Comparison of ENCODE assay signal across 2 cellular contexts in the genomic region with DNA sequence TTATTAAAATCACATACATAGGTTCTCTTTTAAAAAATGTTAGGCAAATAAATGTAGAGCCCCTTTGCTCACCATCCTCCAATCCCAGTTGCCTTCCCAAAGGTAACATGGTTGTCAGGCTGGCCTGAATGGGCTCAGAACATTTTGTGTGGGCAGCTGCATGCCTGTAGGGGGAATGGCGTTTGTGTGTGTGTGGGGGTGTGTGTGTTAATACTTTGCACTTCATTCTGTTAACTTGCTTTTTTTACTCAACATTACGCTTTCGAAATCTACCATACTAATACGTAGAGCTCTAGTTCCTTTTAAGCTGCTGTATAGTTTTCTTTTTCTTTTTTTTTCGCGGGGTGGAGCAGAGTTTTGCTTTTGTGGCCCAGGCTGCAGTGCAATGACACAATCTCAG.
TF ChIP-seq lines count a peak whose summit lies in the region.

No MANE protein-coding gene starts in this region.

TF ChIP-seq in SK-N-SH, 30 proteins besides CTCF, POLR2A, EP300 and RAD21:
- no peak for TF ChIP-seq CHD2 (IDR thresholded peaks at IDR 0.05; ENCODE audit: low read length, partially characterized antibody)
- TF ChIP-seq SMC3 (IDR thresholded peaks at IDR 0.05; ENCODE audit: low read depth, low read length), result no peak
- no peak for TF ChIP-seq NRF1 (IDR thresholded peaks at IDR 0.05; ENCODE audit: low read depth, low read length)
- TF ChIP-seq, protein P1, sequence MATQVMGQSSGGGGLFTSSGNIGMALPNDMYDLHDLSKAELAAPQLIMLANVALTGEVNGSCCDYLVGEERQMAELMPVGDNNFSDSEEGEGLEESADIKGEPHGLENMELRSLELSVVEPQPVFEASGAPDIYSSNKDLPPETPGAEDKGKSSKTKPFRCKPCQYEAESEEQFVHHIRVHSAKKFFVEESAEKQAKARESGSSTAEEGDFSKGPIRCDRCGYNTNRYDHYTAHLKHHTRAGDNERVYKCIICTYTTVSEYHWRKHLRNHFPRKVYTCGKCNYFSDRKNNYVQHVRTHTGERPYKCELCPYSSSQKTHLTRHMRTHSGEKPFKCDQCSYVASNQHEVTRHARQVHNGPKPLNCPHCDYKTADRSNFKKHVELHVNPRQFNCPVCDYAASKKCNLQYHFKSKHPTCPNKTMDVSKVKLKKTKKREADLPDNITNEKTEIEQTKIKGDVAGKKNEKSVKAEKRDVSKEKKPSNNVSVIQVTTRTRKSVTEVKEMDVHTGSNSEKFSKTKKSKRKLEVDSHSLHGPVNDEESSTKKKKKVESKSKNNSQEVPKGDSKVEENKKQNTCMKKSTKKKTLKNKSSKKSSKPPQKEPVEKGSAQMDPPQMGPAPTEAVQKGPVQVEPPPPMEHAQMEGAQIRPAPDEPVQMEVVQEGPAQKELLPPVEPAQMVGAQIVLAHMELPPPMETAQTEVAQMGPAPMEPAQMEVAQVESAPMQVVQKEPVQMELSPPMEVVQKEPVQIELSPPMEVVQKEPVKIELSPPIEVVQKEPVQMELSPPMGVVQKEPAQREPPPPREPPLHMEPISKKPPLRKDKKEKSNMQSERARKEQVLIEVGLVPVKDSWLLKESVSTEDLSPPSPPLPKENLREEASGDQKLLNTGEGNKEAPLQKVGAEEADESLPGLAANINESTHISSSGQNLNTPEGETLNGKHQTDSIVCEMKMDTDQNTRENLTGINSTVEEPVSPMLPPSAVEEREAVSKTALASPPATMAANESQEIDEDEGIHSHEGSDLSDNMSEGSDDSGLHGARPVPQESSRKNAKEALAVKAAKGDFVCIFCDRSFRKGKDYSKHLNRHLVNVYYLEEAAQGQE (IDR thresholded peaks at IDR 0.05; ENCODE audit: low read depth, low read length), result no peak
- TF ChIP-seq, protein P2, sequence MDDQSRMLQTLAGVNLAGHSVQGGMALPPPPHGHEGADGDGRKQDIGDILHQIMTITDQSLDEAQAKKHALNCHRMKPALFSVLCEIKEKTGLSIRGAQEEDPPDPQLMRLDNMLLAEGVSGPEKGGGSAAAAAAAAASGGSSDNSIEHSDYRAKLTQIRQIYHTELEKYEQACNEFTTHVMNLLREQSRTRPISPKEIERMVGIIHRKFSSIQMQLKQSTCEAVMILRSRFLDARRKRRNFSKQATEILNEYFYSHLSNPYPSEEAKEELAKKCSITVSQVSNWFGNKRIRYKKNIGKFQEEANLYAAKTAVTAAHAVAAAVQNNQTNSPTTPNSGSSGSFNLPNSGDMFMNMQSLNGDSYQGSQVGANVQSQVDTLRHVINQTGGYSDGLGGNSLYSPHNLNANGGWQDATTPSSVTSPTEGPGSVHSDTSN (IDR thresholded peaks at IDR 0.05), result no peak
- TF ChIP-seq POLR2AphosphoS5 (IDR thresholded peaks at IDR 0.05; ENCODE audit: low read depth, low read length), result no peak
- no peak for TF ChIP-seq RCOR1 (IDR thresholded peaks at IDR 0.05; ENCODE audit: low read length)
- no peak for TF ChIP-seq SIN3A (IDR thresholded peaks at IDR 0.05; ENCODE audit: borderline replicate concordance, low read depth, low read length)
- TF ChIP-seq, protein P3, sequence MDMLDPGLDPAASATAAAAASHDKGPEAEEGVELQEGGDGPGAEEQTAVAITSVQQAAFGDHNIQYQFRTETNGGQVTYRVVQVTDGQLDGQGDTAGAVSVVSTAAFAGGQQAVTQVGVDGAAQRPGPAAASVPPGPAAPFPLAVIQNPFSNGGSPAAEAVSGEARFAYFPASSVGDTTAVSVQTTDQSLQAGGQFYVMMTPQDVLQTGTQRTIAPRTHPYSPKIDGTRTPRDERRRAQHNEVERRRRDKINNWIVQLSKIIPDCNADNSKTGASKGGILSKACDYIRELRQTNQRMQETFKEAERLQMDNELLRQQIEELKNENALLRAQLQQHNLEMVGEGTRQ (IDR thresholded peaks at IDR 0.05; ENCODE audit: borderline replicate concordance, low read depth, low read length), result no peak
- TF ChIP-seq JUND (IDR thresholded peaks at IDR 0.05), result no peak
- no peak for TF ChIP-seq RFX5 (IDR thresholded peaks at IDR 0.05; ENCODE audit: low read length)
- TF ChIP-seq MXI1 (IDR thresholded peaks at IDR 0.05; ENCODE audit: low read depth, low read length), result no peak
- TF ChIP-seq, protein P4, sequence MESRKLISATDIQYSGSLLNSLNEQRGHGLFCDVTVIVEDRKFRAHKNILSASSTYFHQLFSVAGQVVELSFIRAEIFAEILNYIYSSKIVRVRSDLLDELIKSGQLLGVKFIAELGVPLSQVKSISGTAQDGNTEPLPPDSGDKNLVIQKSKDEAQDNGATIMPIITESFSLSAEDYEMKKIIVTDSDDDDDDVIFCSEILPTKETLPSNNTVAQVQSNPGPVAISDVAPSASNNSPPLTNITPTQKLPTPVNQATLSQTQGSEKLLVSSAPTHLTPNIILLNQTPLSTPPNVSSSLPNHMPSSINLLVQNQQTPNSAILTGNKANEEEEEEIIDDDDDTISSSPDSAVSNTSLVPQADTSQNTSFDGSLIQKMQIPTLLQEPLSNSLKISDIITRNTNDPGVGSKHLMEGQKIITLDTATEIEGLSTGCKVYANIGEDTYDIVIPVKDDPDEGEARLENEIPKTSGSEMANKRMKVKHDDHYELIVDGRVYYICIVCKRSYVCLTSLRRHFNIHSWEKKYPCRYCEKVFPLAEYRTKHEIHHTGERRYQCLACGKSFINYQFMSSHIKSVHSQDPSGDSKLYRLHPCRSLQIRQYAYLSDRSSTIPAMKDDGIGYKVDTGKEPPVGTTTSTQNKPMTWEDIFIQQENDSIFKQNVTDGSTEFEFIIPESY (IDR thresholded peaks at IDR 0.05; ENCODE audit: borderline replicate concordance, low read depth), result no peak

TF ChIP-seq in SK-N-SH treated with all-trans-retinoic acid at 6 μM for 48 hours, 23 proteins besides CTCF, POLR2A, EP300 and RAD21:
- TF ChIP-seq ZFP30 (CRISPR knock-in tag; IDR thresholded peaks at IDR 0.05), result no peak
- TF ChIP-seq RARB (CRISPR knock-in tag; IDR thresholded peaks at IDR 0.05), result no peak
- no peak for TF ChIP-seq CSDC2 (CRISPR knock-in tag; IDR thresholded peaks at IDR 0.05)
- no peak for TF ChIP-seq GLIS3 (CRISPR knock-in tag; IDR thresholded peaks at IDR 0.05)
- no peak for TF ChIP-seq ESRRG (CRISPR knock-in tag; IDR thresholded peaks at IDR 0.05)
- TF ChIP-seq TCF4 (CRISPR knock-in tag; IDR thresholded peaks at IDR 0.05; ENCODE audit: borderline replicate concordance), result no peak
- TF ChIP-seq ZNF565 (CRISPR knock-in tag; conservative IDR thresholded peaks at IDR 0.05; ENCODE audit: low read depth), result no peak
- TF ChIP-seq TSHZ2 (CRISPR knock-in tag; IDR thresholded peaks at IDR 0.05), result no peak
- no peak for TF ChIP-seq ZFP3 (CRISPR knock-in tag; IDR thresholded peaks at IDR 0.05)
- no peak for TF ChIP-seq BACH2 (CRISPR knock-in tag; IDR thresholded peaks at IDR 0.05; ENCODE audit: borderline replicate concordance)
- no peak for TF ChIP-seq POU6F1 (CRISPR knock-in tag; IDR thresholded peaks at IDR 0.05; ENCODE audit: borderline replicate concordance, low read depth)
- TF ChIP-seq ARNTL (CRISPR knock-in tag; IDR thresholded peaks at IDR 0.05; ENCODE audit: borderline replicate concordance, low read depth), result no peak
- TF ChIP-seq SNAI2 (CRISPR knock-in tag; IDR thresholded peaks at IDR 0.05), result no peak
- no peak for TF ChIP-seq ZNF70 (CRISPR knock-in tag; IDR thresholded peaks at IDR 0.05)
- no peak for TF ChIP-seq TOX (CRISPR knock-in tag; IDR thresholded peaks at IDR 0.05; ENCODE audit: borderline replicate concordance)
- no peak for TF ChIP-seq OSR1 (CRISPR knock-in tag; IDR thresholded peaks at IDR 0.05)
- TF ChIP-seq, protein P5, sequence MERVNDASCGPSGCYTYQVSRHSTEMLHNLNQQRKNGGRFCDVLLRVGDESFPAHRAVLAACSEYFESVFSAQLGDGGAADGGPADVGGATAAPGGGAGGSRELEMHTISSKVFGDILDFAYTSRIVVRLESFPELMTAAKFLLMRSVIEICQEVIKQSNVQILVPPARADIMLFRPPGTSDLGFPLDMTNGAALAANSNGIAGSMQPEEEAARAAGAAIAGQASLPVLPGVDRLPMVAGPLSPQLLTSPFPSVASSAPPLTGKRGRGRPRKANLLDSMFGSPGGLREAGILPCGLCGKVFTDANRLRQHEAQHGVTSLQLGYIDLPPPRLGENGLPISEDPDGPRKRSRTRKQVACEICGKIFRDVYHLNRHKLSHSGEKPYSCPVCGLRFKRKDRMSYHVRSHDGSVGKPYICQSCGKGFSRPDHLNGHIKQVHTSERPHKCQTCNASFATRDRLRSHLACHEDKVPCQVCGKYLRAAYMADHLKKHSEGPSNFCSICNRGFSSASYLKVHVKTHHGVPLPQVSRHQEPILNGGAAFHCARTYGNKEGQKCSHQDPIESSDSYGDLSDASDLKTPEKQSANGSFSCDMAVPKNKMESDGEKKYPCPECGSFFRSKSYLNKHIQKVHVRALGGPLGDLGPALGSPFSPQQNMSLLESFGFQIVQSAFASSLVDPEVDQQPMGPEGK (CRISPR knock-in tag; IDR thresholded peaks at IDR 0.05; ENCODE audit: borderline replicate concordance), result no peak
